In genomic region chr3:113117511-113118302, GRCh38 we compare ENCODE assay signal across 12 cellular contexts.
DNase-seq lines count a peak whose midpoint lies in the region; FAIRE-seq and TF ChIP-seq lines count a peak whose summit lies in the region.
"Had no signal": no experiment of that assay in that cellular context is flagged by ENCODE, and none has a peak within 500 bp of the region (broad histone marks: within the 10 kb centered on the region; RNA-seq: fewer than 3 reads in every experiment).

No MANE protein-coding gene starts in this region.

- DNase-seq in AG08395 (ENCODE audit: low spot score) (peak; percentile 82), Karpas-422 (no peak), endothelial cell of umbilical vein (ENCODE audit: low read depth, low spot score) (peak; percentile 31), C1 segment of cervical spinal cord (lab: John Stamatoyannopoulos, UW) (no peak), DMS 273 (lab: John Stamatoyannopoulos, UW; ENCODE audit: unreplicated experiment) (no peak)
- no peak for DNase-seq in activated naive CD4-positive, alpha-beta T cell treated with anti-CD3 and anti-CD28 coated beads, Interleukin-2, amount 10 ng/mL, durations not matched to agents 7 days and 5 days
- no peak for DNase-seq in stimulated activated naive CD4-positive, alpha-beta T cell (lab: John Stamatoyannopoulos, UW)
- DNase-seq: NCI-H2081 treated with DMSO at 0.1 percent for 48 hours had no signal

- dilution Hi-C loops in endothelial cell of umbilical vein (cut with MboI; ENCODE audit: extremely low pct_ligation_motif_present, low sequenced_read_pairs), result no loop called here

- H3K9me1 ChIP-seq in endothelial cell of umbilical vein (replicated peaks; ENCODE audit: control insufficient read depth, extremely low read depth, insufficient read depth, low read length), result no peaks in the 10 kb centered on the region

- TF ChIP-seq CTCF in endothelial cell of umbilical vein (IDR thresholded peaks at IDR 0.05; ENCODE audit: extremely low read depth in 1 of 2, insufficient read depth in 1 of 2, low read depth in 1 of 2, low read length in 2 of 2), result no peak

- H3K9me3 ChIP-seq in Karpas-422 (ENCODE audit: low read length), result no peaks in the 10 kb centered on the region
- H3K9me3 ChIP-seq in endothelial cell of umbilical vein (replicated peaks; ENCODE audit: control insufficient read depth, insufficient read depth, low read length), result no peaks in the 10 kb centered on the region
- no peaks in the 10 kb centered on the region for H3K9me3 ChIP-seq in muscle layer of colon (ENCODE audit: low read length)

- H4K20me1 ChIP-seq in Karpas-422 (ENCODE audit: insufficient read depth, low read depth, low read length), result no peaks in the 10 kb centered on the region
- no peaks in the 10 kb centered on the region for H4K20me1 ChIP-seq in endothelial cell of umbilical vein (replicated peaks; ENCODE audit: control insufficient read depth, extremely low read depth, insufficient read depth, low read length)

- H3K9me3 Mint-ChIP-seq in activated naive CD4-positive, alpha-beta T cell treated with anti-CD3 and anti-CD28 coated beads, Interleukin-2, amount 10 ng/mL, durations not matched to agents 7 days and 5 days, result no peaks in the 10 kb centered on the region
- H3K9me3 Mint-ChIP-seq: CD14-positive monocyte; stimulated activated effector memory CD8-positive, alpha-beta T cell treated with anti-CD3 and anti-CD28 coated beads, Interleukin-12 subunit alpha, Interleukin-12 subunit beta, amount 100 ng/mL, for 72 hours had no signal

- H3K4me2 ChIP-seq in Karpas-422 (ENCODE audit: low read depth, low read length, poor library complexity, severe bottlenecking) (no peak overlapping the region), endothelial cell of umbilical vein (ENCODE audit: insufficient read depth, low read length) (no peak overlapping the region)

- no peaks in the 10 kb centered on the region for H3K27me3 Mint-ChIP-seq in activated naive CD4-positive, alpha-beta T cell treated with anti-CD3 and anti-CD28 coated beads, Interleukin-2, amount 10 ng/mL, durations not matched to agents 7 days and 5 days

- intact Hi-C loops in endothelial cell of umbilical vein (cut with micrococcal nuclease), result no loop called here

- H3K9ac ChIP-seq in Karpas-422 (ENCODE audit: low read length), result no peak overlapping the region
- H3K9ac ChIP-seq in endothelial cell of umbilical vein (replicated peaks; ENCODE audit: extremely low read depth, insufficient read depth, low read length), result no peak overlapping the region
- no peak overlapping the region for H3K9ac ChIP-seq in muscle layer of colon (ENCODE audit: low read length)

- H3K4me3 ChIP-seq in Karpas-422 (ENCODE audit: low read length) (no peak overlapping the region), endothelial cell of umbilical vein (replicated peaks in 1 of 3; ENCODE audit: insufficient read depth in 1 of 3, low read depth in 1 of 3, low read length in 3 of 3) (no peak overlapping the region), muscle layer of colon (ENCODE audit: low read depth in 1 of 2, low read length in 2 of 2) (no peak overlapping the region)

- no peaks in the 10 kb centered on the region for H3K4me1 Mint-ChIP-seq in activated naive CD4-positive, alpha-beta T cell treated with anti-CD3 and anti-CD28 coated beads, Interleukin-2, amount 10 ng/mL, durations not matched to agents 7 days and 5 days
- H3K4me1 Mint-ChIP-seq: CD14-positive monocyte; stimulated activated effector memory CD8-positive, alpha-beta T cell treated with anti-CD3 and anti-CD28 coated beads, Interleukin-12 subunit alpha, Interleukin-12 subunit beta, amount 100 ng/mL, for 72 hours had no signal

- no peaks in the 10 kb centered on the region for H3K27me3 ChIP-seq in Karpas-422 (ENCODE audit: low read length)
- no peaks in the 10 kb centered on the region for H3K27me3 ChIP-seq in endothelial cell of umbilical vein (ENCODE audit: control insufficient read depth in 2 of 2, insufficient read depth in 2 of 2, low read length in 2 of 2)
- H3K27me3 ChIP-seq in muscle layer of colon (ENCODE audit: control insufficient read depth in 1 of 2, insufficient read depth in 2 of 2, low read length in 2 of 2), result no peaks in the 10 kb centered on the region

- no peak overlapping the region for H3K27ac Mint-ChIP-seq in activated naive CD4-positive, alpha-beta T cell treated with anti-CD3 and anti-CD28 coated beads, Interleukin-2, amount 10 ng/mL, durations not matched to agents 7 days and 5 days
- H3K27ac Mint-ChIP-seq: CD14-positive monocyte; stimulated activated effector memory CD8-positive, alpha-beta T cell treated with anti-CD3 and anti-CD28 coated beads, Interleukin-12 subunit alpha, Interleukin-12 subunit beta, amount 100 ng/mL, for 72 hours had no signal

- H3K4me3 Mint-ChIP-seq in activated naive CD4-positive, alpha-beta T cell treated with anti-CD3 and anti-CD28 coated beads, Interleukin-2, amount 10 ng/mL, durations not matched to agents 7 days and 5 days, result no peak overlapping the region
- H3K4me3 Mint-ChIP-seq: CD14-positive monocyte; stimulated activated effector memory CD8-positive, alpha-beta T cell treated with anti-CD3 and anti-CD28 coated beads, Interleukin-12 subunit alpha, Interleukin-12 subunit beta, amount 100 ng/mL, for 72 hours had no signal

- CTCF ChIA-PET in endothelial cell of umbilical vein (lab: Charles Lee), result no interaction called here
- CTCF ChIA-PET in activated naive CD4-positive, alpha-beta T cell treated with anti-CD3 and anti-CD28 coated beads, Interleukin-2, amount 10 ng/mL, durations not matched to agents 7 days and 5 days (lab: Charles Lee), result no interaction called here

- H3K27ac ChIP-seq in Karpas-422 (ENCODE audit: low read length) (no peak overlapping the region), endothelial cell of umbilical vein (ENCODE audit: insufficient read depth, low read depth, low read length) (no peak overlapping the region), muscle layer of colon (ENCODE audit: low read depth, low read length) (peak overlapping the region; percentile 43)

- H3K36me3 ChIP-seq in Karpas-422 (ENCODE audit: insufficient read depth, low read length) (no peaks in the 10 kb centered on the region), endothelial cell of umbilical vein (ENCODE audit: control insufficient read depth in 2 of 2, extremely low read depth in 1 of 2, insufficient read depth in 2 of 2, low read length in 2 of 2) (no peaks in the 10 kb centered on the region), muscle layer of colon (ENCODE audit: insufficient read depth, low read length) (no peaks in the 10 kb centered on the region)

- FAIRE-seq in endothelial cell of umbilical vein (lab: Jason Lieb, UNC), result peak; percentile 55
- FAIRE-seq: frontal cortex had no signal

- BruUV-seq in endothelial cell of umbilical vein (replicated peaks; lab: Mats Ljungman, UMichigan), result no TSS peak

- TF ChIP-seq POLR2A in endothelial cell of umbilical vein (IDR thresholded peaks at IDR 0.05; ENCODE audit: low read depth, low read length), result no peak

- H3K4me1 ChIP-seq in Karpas-422 (ENCODE audit: low read length) (no peaks in the 10 kb centered on the region), endothelial cell of umbilical vein (ENCODE audit: control insufficient read depth, extremely low read depth, insufficient read depth, low read length) (peaks cover 2% of the 10 kb centered on the region), muscle layer of colon (ENCODE audit: insufficient read depth, low read length) (peaks cover 24% of the 10 kb centered on the region)

- H3K9me2 ChIP-seq in Karpas-422 (replicated peaks; ENCODE audit: insufficient read depth, low read length), result no peaks in the 10 kb centered on the region

- POLR2A ChIA-PET in endothelial cell of umbilical vein (lab: Charles Lee), result no interaction called here

- H3K79me2 ChIP-seq in Karpas-422 (ENCODE audit: low read length) (no peaks in the 10 kb centered on the region), endothelial cell of umbilical vein (ENCODE audit: control insufficient read depth, insufficient read depth, low read length) (no peaks in the 10 kb centered on the region)

- H3K36me3 Mint-ChIP-seq in activated naive CD4-positive, alpha-beta T cell treated with anti-CD3 and anti-CD28 coated beads, Interleukin-2, amount 10 ng/mL, durations not matched to agents 7 days and 5 days, result no peaks in the 10 kb centered on the region
- H3K36me3 Mint-ChIP-seq: CD14-positive monocyte; stimulated activated effector memory CD8-positive, alpha-beta T cell treated with anti-CD3 and anti-CD28 coated beads, Interleukin-12 subunit alpha, Interleukin-12 subunit beta, amount 100 ng/mL, for 72 hours had no signal

- H2AFZ ChIP-seq in Karpas-422 (ENCODE audit: low read length) (peak overlapping the region; percentile 36; the same call in 1 of the 2 replicates), endothelial cell of umbilical vein (ENCODE audit: low read depth, low read length) (no peak overlapping the region)

TF ChIP-seq in endothelial cell of umbilical vein, 7 proteins besides CTCF, POLR2A, EP300 and RAD21:
- no peak for TF ChIP-seq FOS (IDR thresholded peaks at IDR 0.05; ENCODE audit: borderline replicate concordance, insufficient read depth, low read length)
- peak; percentile 43 for TF ChIP-seq JUN (IDR thresholded peaks at IDR 0.05; ENCODE audit: borderline replicate concordance, insufficient read depth, insufficient read length, low read depth)
TF ChIP-seq in endothelial cell of umbilical vein: peak in this region for 1.

Comparison
In these comparisons a context has a peak if more than half of its experiments do, and no peak if none do; other contexts are left out.
1. DNase-seq: peak in AG08395 (single experiment) and endothelial cell of umbilical vein (single experiment); none in Karpas-422 (single experiment), C1 segment of cervical spinal cord (0 of 14), activated naive CD4-positive, alpha-beta T cell treated with anti-CD3 and anti-CD28 coated beads, Interleukin-2, amount 10 ng/mL, durations not matched to agents 7 days and 5 days (single experiment), stimulated activated naive CD4-positive, alpha-beta T cell (0 of 6) and DMS 273 (single experiment).